18 cellular contexts compared by ENCODE assay signal in genomic region chrX:2474280-2474962, GRCh38.
"Had no signal": no experiment of that assay in that cellular context is flagged by ENCODE, and none has a peak within 500 bp of the region (broad histone marks: within the 10 kb centered on the region; RNA-seq: fewer than 3 reads in every experiment).

No MANE protein-coding gene starts in this region.

- H3K4me3 ChIP-seq: pancreas, tibial nerve, vagina had no signal

- H3K27ac Mint-ChIP-seq: activated CD4-positive, alpha-beta T cell treated with anti-CD3 and anti-CD28 coated beads, Interleukin-2, amount 10 ng/mL, durations not matched to agents 7 days and 5 days; activated naive CD8-positive, alpha-beta T cell; activated T-cell treated with anti-CD3 and anti-CD28 coated beads, Interleukin-2, amount 50 U/mL, for 72 hours; stimulated activated memory B cell treated with anti-CD40 and anti-IgM and Interleukin-4, amounts not matched to agents 10 μg/mL and 1 μg/mL and 100 μg/mL, for 72 hours; T-helper 2 cell treated with Interferon-gamma antibody and Interleukin-4, amounts not matched to agents 5 μg/mL and 100 μg/mL, for 36 hours had no signal

- H3K27me3 ChIP-seq: foreskin keratinocyte, pancreas, tibial nerve, vagina had no signal

- H3K4me1 ChIP-seq: foreskin keratinocyte, vagina had no signal

- H3K27ac ChIP-seq: foreskin keratinocyte, tibial nerve, vagina had no signal

- H3K4me3 Mint-ChIP-seq: activated CD4-positive, alpha-beta T cell treated with anti-CD3 and anti-CD28 coated beads, Interleukin-2, amount 10 ng/mL, durations not matched to agents 7 days and 5 days; activated naive CD8-positive, alpha-beta T cell; activated T-cell treated with anti-CD3 and anti-CD28 coated beads, Interleukin-2, amount 50 U/mL, for 72 hours; naive B cell; stimulated activated memory B cell treated with anti-CD40 and anti-IgM and Interleukin-4, amounts not matched to agents 10 μg/mL and 1 μg/mL and 100 μg/mL, for 72 hours; T-helper 2 cell treated with Interferon-gamma antibody and Interleukin-4, amounts not matched to agents 5 μg/mL and 100 μg/mL, for 36 hours had no signal

- ATAC-seq: activated T-cell treated with anti-CD3 and anti-CD28 coated beads, Interleukin-2, amount 50 U/mL, for 72 hours; foreskin keratinocyte; left colon; pancreas; stimulated activated memory B cell treated with anti-CD40 and anti-IgM and Interleukin-4, amounts not matched to agents 10 μg/mL and 1 μg/mL and 100 μg/mL, for 72 hours had no signal

- H3K9me3 ChIP-seq: pancreas, tibial nerve, vagina had no signal

- H3K4me1 Mint-ChIP-seq: activated CD4-positive, alpha-beta T cell treated with anti-CD3 and anti-CD28 coated beads, Interleukin-2, amount 10 ng/mL, durations not matched to agents 7 days and 5 days had no signal

- DNase-seq: activated CD4-positive, alpha-beta T cell treated with anti-CD3 and anti-CD28 coated beads, Interleukin-2, amount 10 ng/mL, durations not matched to agents 7 days and 5 days; activated CD8-positive, alpha-beta memory T cell treated with anti-CD3 and anti-CD28 coated beads, Interleukin-2, amount 50 U/mL, for 48 hours; activated gamma-delta T cell; activated T-cell treated with anti-CD3 and anti-CD28 coated beads, Interleukin-2, amount 50 U/mL, for 72 hours; amniotic stem cell; caudate nucleus; cortex of kidney; effector CD8-positive, alpha-beta T cell; foreskin keratinocyte; left colon; naive B cell; stimulated activated CD4-positive, alpha-beta T cell treated with anti-CD3 and anti-CD28 coated beads, Interleukin-2, amount 100 ng/mL, for 48 hours had no signal

- H3K36me3 ChIP-seq: pancreas, vagina had no signal

- H3K27me3 Mint-ChIP-seq: activated CD4-positive, alpha-beta T cell treated with anti-CD3 and anti-CD28 coated beads, Interleukin-2, amount 10 ng/mL, durations not matched to agents 7 days and 5 days; activated naive CD8-positive, alpha-beta T cell; naive B cell; stimulated activated memory B cell treated with anti-CD40 and anti-IgM and Interleukin-4, amounts not matched to agents 10 μg/mL and 1 μg/mL and 100 μg/mL, for 72 hours had no signal
